In the genomic region with DNA sequence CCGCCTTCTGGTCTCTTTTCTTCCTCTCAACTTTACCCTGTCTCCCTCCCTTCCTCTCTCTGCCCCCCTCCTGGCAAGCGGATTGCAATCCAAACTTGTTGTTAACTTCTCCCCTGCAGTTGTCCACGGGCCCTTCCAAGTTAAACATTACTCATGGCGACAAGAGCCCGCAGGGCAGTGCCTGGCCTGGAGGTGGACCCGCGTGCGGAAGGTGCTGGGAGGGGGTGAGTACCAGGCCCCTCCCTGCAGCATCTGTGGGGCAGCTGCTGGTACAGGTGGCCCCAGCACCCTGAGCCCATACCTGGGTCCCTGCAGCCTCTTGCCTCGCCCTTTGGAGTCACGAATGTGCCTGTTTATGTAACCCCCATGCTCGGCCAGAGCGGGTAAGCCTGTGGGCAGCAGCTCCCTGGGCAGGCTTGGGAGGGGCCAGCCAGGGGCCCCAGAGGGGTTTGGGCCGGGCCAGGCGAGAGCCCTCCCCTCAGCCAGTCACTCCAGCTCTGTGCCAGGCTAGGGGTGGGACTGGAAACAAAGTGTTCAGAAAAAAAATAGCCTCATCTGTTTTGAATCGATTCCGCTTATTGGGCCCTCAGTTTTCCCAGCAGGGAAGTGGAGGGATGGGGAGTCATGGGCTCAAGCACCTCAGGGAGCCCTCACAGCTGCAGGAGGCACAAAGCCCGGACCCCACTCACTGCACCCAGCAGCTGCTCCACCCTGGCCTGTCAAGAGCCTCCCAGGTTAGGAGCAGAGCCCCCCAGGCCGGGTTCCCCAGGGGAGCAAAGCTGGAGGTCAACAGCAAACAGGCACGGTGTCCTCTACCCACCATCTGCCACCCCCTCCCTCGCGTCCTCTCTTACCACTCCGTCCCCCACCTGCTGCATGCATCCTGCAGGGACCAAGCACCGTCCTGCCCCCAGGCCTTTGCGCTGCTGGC, we compare ENCODE assay signal across 11 cellular contexts. TPM values are rescaled to one million over a fixed set of nuclear protein-coding genes. Genes with fewer than 3 reads are reported as not detected.
DNase-seq lines count a peak whose midpoint lies in the region; ATAC-seq, FAIRE-seq and TF ChIP-seq lines count a peak whose summit lies in the region.
"Had no signal": no experiment of that assay in that cellular context is flagged by ENCODE, and none has a peak within 500 bp of the region (broad histone marks: within the 10 kb centered on the region; RNA-seq: fewer than 3 reads in every experiment).

No MANE protein-coding gene starts in this region.

- H3K27me3 ChIP-seq in SK-N-SH (ENCODE audit: insufficient read depth) (no peaks in the 10 kb centered on the region), colonic mucosa (no peaks in the 10 kb centered on the region)
- H3K27me3 ChIP-seq: BLaER1 had no signal

- peaks cover 8% of the 10 kb centered on the region for H3F3A ChIP-seq in SK-N-SH (replicated peaks; ENCODE audit: insufficient read depth)

- H3K4me3 ChIP-seq in SK-N-SH (ENCODE audit: low read depth in 2 of 2, low read length in 1 of 2) (no peak overlapping the region), colonic mucosa (no peak overlapping the region)
- H3K4me3 ChIP-seq: BLaER1 had no signal

- no peaks in the 10 kb centered on the region for H3K9me3 Mint-ChIP-seq in memory B cell
- H3K9me3 Mint-ChIP-seq: activated naive CD8-positive, alpha-beta T cell treated with anti-CD3 and anti-CD28 coated beads, Interleukin-2, amount 10 ng/mL, durations not matched to agents 7 days and 5 days had no signal

- no peaks in the 10 kb centered on the region for H3K36me3 Mint-ChIP-seq in memory B cell
- H3K36me3 Mint-ChIP-seq: activated naive CD8-positive, alpha-beta T cell treated with anti-CD3 and anti-CD28 coated beads, Interleukin-2, amount 10 ng/mL, durations not matched to agents 7 days and 5 days had no signal

- peaks cover 3% of the 10 kb centered on the region for H3K4me1 Mint-ChIP-seq in memory B cell

- DNase-seq in SK-N-SH (no peak), colonic mucosa (peak; percentile 56), memory B cell (ENCODE audit: low spot score in 2 of 2) (no peak), urothelium cell line (ENCODE audit: low spot score) (peak; percentile 26), GM13977 (ENCODE audit: low spot score) (no peak), NCI-H1092 treated with DMSO at 0.1 percent for 48 hours (lab: John Stamatoyannopoulos, UW) (no peak)
- DNase-seq: activated naive CD8-positive, alpha-beta T cell treated with anti-CD3 and anti-CD28 coated beads, Interleukin-2, amount 10 ng/mL, durations not matched to agents 7 days and 5 days; NK-92 treated with Interleukin-12 subunit alpha and Interleukin-12 subunit beta, amount 100 ng/mL, for 24 hours had no signal

- no peaks in the 10 kb centered on the region for H3K36me3 ChIP-seq in SK-N-SH (replicated peaks in 1 of 2; ENCODE audit: control insufficient read depth in 1 of 2, insufficient read depth in 2 of 2, low read length in 1 of 2)
- no peaks in the 10 kb centered on the region for H3K36me3 ChIP-seq in colonic mucosa
- H3K36me3 ChIP-seq: BLaER1 had no signal

- in situ Hi-C loops in GM13977 (cut with MboI; ENCODE audit: low pct_unique_long_range_greater_than_20kb, low sequenced_read_pairs, unreplicated experiment) = no loop called here

- no peaks in the 10 kb centered on the region for H3K9me3 ChIP-seq in SK-N-SH
- no peaks in the 10 kb centered on the region for H3K9me3 ChIP-seq in colonic mucosa
- H3K9me3 ChIP-seq: BLaER1 had no signal

- TF ChIP-seq CTCF in SK-N-SH (IDR thresholded peaks at IDR 0.05) (no peak), colonic mucosa (IDR thresholded peaks at IDR 0.05) (no peak), GM13977 (IDR thresholded peaks at IDR 0.05; ENCODE audit: extremely low read depth, insufficient read depth, missing control alignments) (no peak)

- H3K9ac ChIP-seq in SK-N-SH = no peak overlapping the region; the same call in 1 of the 2 replicates
- peak overlapping the region in 1 of 2 donors; percentile 12 for H3K9ac ChIP-seq in colonic mucosa (ENCODE audit: low read depth in 2 of 2, low read length in 2 of 2)
- H3K9ac ChIP-seq: BLaER1 had no signal

- intact Hi-C loops in colonic mucosa (cut with DNase I) = no loop called here

- no peak overlapping the region for H3K27ac Mint-ChIP-seq in memory B cell
- H3K27ac Mint-ChIP-seq: activated naive CD8-positive, alpha-beta T cell treated with anti-CD3 and anti-CD28 coated beads, Interleukin-2, amount 10 ng/mL, durations not matched to agents 7 days and 5 days had no signal

- no peaks in the 10 kb centered on the region for H4K20me1 ChIP-seq in SK-N-SH (ENCODE audit: insufficient read depth)
- H4K20me1 ChIP-seq: BLaER1 had no signal

- H3K9me2 ChIP-seq in SK-N-SH = no peaks in the 10 kb centered on the region

- H3K79me2 ChIP-seq in SK-N-SH (ENCODE audit: insufficient read depth) = no peaks in the 10 kb centered on the region

- WGBS in SK-N-SH (ENCODE audit: low lambda C conversion rate) = 69% methylated on average over 18 of the region's 24 CpGs

- ATAC-seq in SK-N-SH treated with all-trans-retinoic acid at 6 μM for 48 hours (no peak), memory B cell (ENCODE audit: low read depth) (no peak), GM21723 (IDR thresholded peaks at IDR 0.05; ENCODE audit: unreplicated experiment) (no peak)

- H3K4me2 ChIP-seq in SK-N-SH = peak overlapping the region; percentile 65; the same call in 1 of the 2 replicates
- H3K4me2 ChIP-seq: BLaER1 had no signal

- CTCF ChIA-PET in SK-N-SH (lab: Yijun Ruan, JAX) = interaction anchor here (0.9 to 1.6 kb wide), 4 partner anchors 14 to 173 kb away, joined by 4 to 12 read pairs (median 4); a partner anchor contains a TSS

- TF ChIP-seq RAD21 in SK-N-SH (IDR thresholded peaks at IDR 0.05; ENCODE audit: low read length) = no peak

- no peak overlapping the region for H2AFZ ChIP-seq in SK-N-SH (ENCODE audit: low read depth)

- H3K4me1 ChIP-seq in SK-N-SH (ENCODE audit: control insufficient read depth in 1 of 2, insufficient read depth in 2 of 2, low read depth in 1 of 2, low read length in 1 of 2) (peaks cover 20 to 38% of the 10 kb centered on the region in 2 experiments; a peak in 2 of 4 replicates), colonic mucosa (peaks cover 14% of the 10 kb centered on the region)

- H3K4me3 Mint-ChIP-seq in memory B cell = peak overlapping the region; percentile 19
- H3K4me3 Mint-ChIP-seq: activated naive CD8-positive, alpha-beta T cell treated with anti-CD3 and anti-CD28 coated beads, Interleukin-2, amount 10 ng/mL, durations not matched to agents 7 days and 5 days had no signal

- H3K27ac ChIP-seq in SK-N-SH (ENCODE audit: low read depth in 2 of 2, low read length in 1 of 2) = peak overlapping the region in 1 of 2 experiments; percentile 62; a peak in 2 of 4 replicates
- peak overlapping the region; percentile 33 for H3K27ac ChIP-seq in colonic mucosa
- H3K27ac ChIP-seq: BLaER1 had no signal

- FAIRE-seq in urothelium cell line (lab: Jason Lieb, UNC) = no peak

- POLR2A ChIA-PET in SK-N-SH (lab: Yijun Ruan, JAX) = interaction anchor here (1.3 kb wide), 1 partner anchor 185 kb away, joined by 4 read pairs; no protein-coding TSS in a partner anchor

- TF ChIP-seq EP300 in SK-N-SH (IDR thresholded peaks at IDR 0.05; ENCODE audit: borderline replicate concordance in 1 of 2, low read depth in 1 of 2, low read length in 1 of 2) = no peak

- H3K27me3 Mint-ChIP-seq in memory B cell = no peaks in the 10 kb centered on the region
- H3K27me3 Mint-ChIP-seq: activated naive CD8-positive, alpha-beta T cell treated with anti-CD3 and anti-CD28 coated beads, Interleukin-2, amount 10 ng/mL, durations not matched to agents 7 days and 5 days had no signal

TF ChIP-seq in SK-N-SH, 30 proteins besides CTCF, POLR2A, EP300 and RAD21:
- TF ChIP-seq TCF12 (IDR thresholded peaks at IDR 0.05) = no peak

TF ChIP-seq in SK-N-SH treated with all-trans-retinoic acid at 6 μM for 48 hours, 23 proteins besides CTCF, POLR2A, EP300 and RAD21:
- TF ChIP-seq ZNF565 (CRISPR knock-in tag; conservative IDR thresholded peaks at IDR 0.05; ENCODE audit: low read depth) = no peak
- no peak for TF ChIP-seq OSR1 (CRISPR knock-in tag; IDR thresholded peaks at IDR 0.05)
- no peak for TF ChIP-seq ZC3H10 (CRISPR knock-in tag; IDR thresholded peaks at IDR 0.05)
- TF ChIP-seq, protein P1, sequence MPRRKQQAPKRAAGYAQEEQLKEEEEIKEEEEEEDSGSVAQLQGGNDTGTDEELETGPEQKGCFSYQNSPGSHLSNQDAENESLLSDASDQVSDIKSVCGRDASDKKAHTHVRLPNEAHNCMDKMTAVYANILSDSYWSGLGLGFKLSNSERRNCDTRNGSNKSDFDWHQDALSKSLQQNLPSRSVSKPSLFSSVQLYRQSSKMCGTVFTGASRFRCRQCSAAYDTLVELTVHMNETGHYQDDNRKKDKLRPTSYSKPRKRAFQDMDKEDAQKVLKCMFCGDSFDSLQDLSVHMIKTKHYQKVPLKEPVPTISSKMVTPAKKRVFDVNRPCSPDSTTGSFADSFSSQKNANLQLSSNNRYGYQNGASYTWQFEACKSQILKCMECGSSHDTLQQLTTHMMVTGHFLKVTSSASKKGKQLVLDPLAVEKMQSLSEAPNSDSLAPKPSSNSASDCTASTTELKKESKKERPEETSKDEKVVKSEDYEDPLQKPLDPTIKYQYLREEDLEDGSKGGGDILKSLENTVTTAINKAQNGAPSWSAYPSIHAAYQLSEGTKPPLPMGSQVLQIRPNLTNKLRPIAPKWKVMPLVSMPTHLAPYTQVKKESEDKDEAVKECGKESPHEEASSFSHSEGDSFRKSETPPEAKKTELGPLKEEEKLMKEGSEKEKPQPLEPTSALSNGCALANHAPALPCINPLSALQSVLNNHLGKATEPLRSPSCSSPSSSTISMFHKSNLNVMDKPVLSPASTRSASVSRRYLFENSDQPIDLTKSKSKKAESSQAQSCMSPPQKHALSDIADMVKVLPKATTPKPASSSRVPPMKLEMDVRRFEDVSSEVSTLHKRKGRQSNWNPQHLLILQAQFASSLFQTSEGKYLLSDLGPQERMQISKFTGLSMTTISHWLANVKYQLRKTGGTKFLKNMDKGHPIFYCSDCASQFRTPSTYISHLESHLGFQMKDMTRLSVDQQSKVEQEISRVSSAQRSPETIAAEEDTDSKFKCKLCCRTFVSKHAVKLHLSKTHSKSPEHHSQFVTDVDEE (CRISPR knock-in tag; IDR thresholded peaks at IDR 0.05) = no peak
- no peak for TF ChIP-seq ZNF70 (CRISPR knock-in tag; IDR thresholded peaks at IDR 0.05)
- no peak for TF ChIP-seq ARNTL (CRISPR knock-in tag; IDR thresholded peaks at IDR 0.05; ENCODE audit: borderline replicate concordance, low read depth)
- no peak for TF ChIP-seq CSDC2 (CRISPR knock-in tag; IDR thresholded peaks at IDR 0.05)
- TF ChIP-seq ZFP3 (CRISPR knock-in tag; IDR thresholded peaks at IDR 0.05) = no peak
- TF ChIP-seq BACH2 (CRISPR knock-in tag; IDR thresholded peaks at IDR 0.05; ENCODE audit: borderline replicate concordance) = no peak

RNA-seq across cellular contexts. Expression of a gene that starts 14.0 kb away (rescaled TPM):
- polyA plus RNA-seq in SK-N-SH (2012; rRNA removed) = 35.6 and 58.3 TPM in 2 replicates
- 26.9 and 34.4 TPM in 2 replicates for polyA plus RNA-seq in SK-N-SH (2012; cell fraction: cytosol; rRNA removed)
- 75.0 and 112 TPM in 2 replicates for polyA plus RNA-seq in SK-N-SH (2012; cell fraction: nucleus; rRNA removed)
- 10 to 100 TPM; 29.9 to 53.7 TPM for total RNA-seq in colonic mucosa

RNA-seq across cellular contexts. Expression of a gene that starts 19.5 kb away (rescaled TPM):
- polyA plus RNA-seq in SK-N-SH (2012; rRNA removed) = 3.5 and 7.2 TPM in 2 replicates
- polyA plus RNA-seq in SK-N-SH (2012; cell fraction: cytosol; rRNA removed) = 7.1 and 8.9 TPM in 2 replicates
- polyA plus RNA-seq in SK-N-SH (2012; cell fraction: nucleus; rRNA removed) = 14.0 and 14.8 TPM in 2 replicates
- total RNA-seq in colonic mucosa = 10 to 100 TPM; 31.0 to 36.1 TPM

Comparison
In these comparisons a context has a peak if more than half of its experiments do, and no peak if none do; other contexts are left out.
1. DNase-seq: peak in colonic mucosa (single experiment) and urothelium cell line (single experiment); none in SK-N-SH (single experiment), memory B cell (0 of 2), GM13977 (single experiment) and NCI-H1092 treated with DMSO at 0.1 percent for 48 hours (single experiment).